1 cellular context compared by ENCODE assay signal in genomic region chr20:45880988-45881788, GRCh38.
TF ChIP-seq lines count a peak whose summit lies in the region.

ZSWIM1 (plus strand) TSS chr20:45881227; CDS start chr20:45882593, 1,366 bp downstream.

TF ChIP-seq in HepG2, 621 proteins besides CTCF, POLR2A, EP300 and RAD21 (continued from another document and continues in another):
- TF ChIP-seq ARID5B (CRISPR knock-in tag; IDR thresholded peaks at IDR 0.05) (peak; percentile 61), DNMT3B (CRISPR knock-in tag; conservative IDR thresholded peaks at IDR 0.05) (peak; percentile 92), MAX (IDR thresholded peaks at IDR 0.05) (peak; percentile 59; the same call in 1 of the 2 replicates), ARID4A (CRISPR knock-in tag; IDR thresholded peaks at IDR 0.05; ENCODE audit: borderline replicate concordance) (peak; percentile 95), TRIM22 (IDR thresholded peaks at IDR 0.05) (no peak), ZNF441 (CRISPR knock-in tag; IDR thresholded peaks at IDR 0.05; ENCODE audit: borderline replicate concordance) (peak; percentile 77), E2F2 (CRISPR knock-in tag; IDR thresholded peaks at IDR 0.05; ENCODE audit: borderline replicate concordance) (peak; percentile 57; the same call in 1 of the 2 replicates), HOXD1 (CRISPR knock-in tag; IDR thresholded peaks at IDR 0.05) (no peak), MAFF (IDR thresholded peaks at IDR 0.05; ENCODE audit: low read depth, low read length) (no peak), YY1 (IDR thresholded peaks at IDR 0.05; ENCODE audit: insufficient read depth, insufficient replicate concordance, low read depth, low read length) (peak; percentile 96), FOXP4 (CRISPR knock-in tag; IDR thresholded peaks at IDR 0.05) (0 out of 2 replicates have a peak, but pooled peaks have one; percentile 58), U2AF1 (optimal IDR thresholded peaks at IDR 0.05; ENCODE audit: low read depth, low read length) (no peak), HNF1B (CRISPR knock-in tag; IDR thresholded peaks at IDR 0.05) (peak; percentile 87), THAP8 (CRISPR knock-in tag; IDR thresholded peaks at IDR 0.05; ENCODE audit: borderline replicate concordance) (no peak), ZNF660 (CRISPR knock-in tag; IDR thresholded peaks at IDR 0.05; ENCODE audit: borderline replicate concordance, low read depth) (no peak), ZNF280D (CRISPR knock-in tag; IDR thresholded peaks at IDR 0.05) (peak; percentile 64; the same call in 1 of the 2 replicates), RFXANK (CRISPR knock-in tag; IDR thresholded peaks at IDR 0.05) (peak; percentile 89), ZNF576 (CRISPR knock-in tag; IDR thresholded peaks at IDR 0.05) (no peak), RAD51 (IDR thresholded peaks at IDR 0.05; ENCODE audit: borderline replicate concordance) (no peak), ELF1 (CRISPR knock-in tag; IDR thresholded peaks at IDR 0.05) (peak; percentile 76), GABPA (IDR thresholded peaks at IDR 0.05; ENCODE audit: low read depth, low read length) (no peak), GABPA (CRISPR knock-in tag; IDR thresholded peaks at IDR 0.05; ENCODE audit: low read depth) (no peak), ZUFSP (CRISPR knock-in tag; IDR thresholded peaks at IDR 0.05; ENCODE audit: borderline replicate concordance) (no peak), ZBTB4 (CRISPR knock-in tag; IDR thresholded peaks at IDR 0.05; ENCODE audit: borderline replicate concordance) (no peak; the same call in 1 of the 2 replicates), RBAK (CRISPR knock-in tag; IDR thresholded peaks at IDR 0.05) (no peak), KLF11 (CRISPR knock-in tag; IDR thresholded peaks at IDR 0.05) (peak; percentile 85; the same call in 1 of the 2 replicates), ZNF709 (CRISPR knock-in tag; IDR thresholded peaks at IDR 0.05) (no peak)
